In genomic region chr6:82264824-82265223, GRCh38 we compare ENCODE assay signal across 17 cellular contexts.
"Had no signal": no experiment of that assay in that cellular context is flagged by ENCODE, and none has a peak within 500 bp of the region (broad histone marks: within the 10 kb centered on the region; RNA-seq: fewer than 3 reads in every experiment).

No MANE protein-coding gene starts in this region.

- H3K27ac Mint-ChIP-seq: activated CD8-positive, alpha-beta T cell treated with anti-CD3 and anti-CD28 coated beads for 36 hours; activated T-helper 2 cell treated with anti-CD3 and anti-CD28 coated beads, Interferon-gamma antibody, Interleukin-2, Interleukin-4, amounts not matched to agents 10 μg/mL and 5 μg/mL and 100 μg/mL, durations not matched to agents 14 hours and 24 hours and 36 hours; brain; endodermal cell; progenitor cell of endocrine pancreas had no signal

- H3K36me3 Mint-ChIP-seq: brain had no signal

- H3K4me3 ChIP-seq: hepatocyte, left lung had no signal

- H3K9me3 Mint-ChIP-seq: activated CD8-positive, alpha-beta T cell treated with anti-CD3 and anti-CD28 coated beads for 36 hours; activated T-helper 2 cell treated with anti-CD3 and anti-CD28 coated beads, Interferon-gamma antibody, Interleukin-2, Interleukin-4, amounts not matched to agents 10 μg/mL and 5 μg/mL and 100 μg/mL, durations not matched to agents 14 hours and 24 hours and 36 hours; brain; endodermal cell had no signal

- H3K36me3 ChIP-seq: left lung had no signal

- ATAC-seq: activated CD8-positive, alpha-beta T cell treated with anti-CD3 and anti-CD28 coated beads for 36 hours; left lung had no signal

- H3K27me3 ChIP-seq: hepatocyte, left lung had no signal

- DNase-seq: activated CD4-positive, alpha-beta T cell treated with anti-CD3 and anti-CD28 coated beads for 48 hours; activated CD4-positive, CD25-positive, alpha-beta regulatory T cell; activated CD8-positive, alpha-beta T cell treated with anti-CD3 and anti-CD28 coated beads for 36 hours; activated naive CD4-positive, alpha-beta T cell treated with Interleukin-2 at 50 U/mL for 16 hours; activated T-cell treated with anti-CD3 and anti-CD28 coated beads, Interleukin-2, amount 50 U/mL, for 1 hour; central memory CD4-positive, alpha-beta T cell; endodermal cell; foreskin fibroblast; left lung; midbrain; stimulated activated CD8-positive, alpha-beta memory T cell treated with anti-CD3 and anti-CD28 coated beads, Interleukin-4, amount 100 ng/mL, for 48 hours; stimulated activated naive CD4-positive, alpha-beta T cell had no signal

- H3K9me3 ChIP-seq: left lung had no signal

- H3K27ac ChIP-seq: epithelial cell of prostate, hepatocyte, left lung had no signal
